ENCODE assay signal across 14 cellular contexts in the genomic region with DNA sequence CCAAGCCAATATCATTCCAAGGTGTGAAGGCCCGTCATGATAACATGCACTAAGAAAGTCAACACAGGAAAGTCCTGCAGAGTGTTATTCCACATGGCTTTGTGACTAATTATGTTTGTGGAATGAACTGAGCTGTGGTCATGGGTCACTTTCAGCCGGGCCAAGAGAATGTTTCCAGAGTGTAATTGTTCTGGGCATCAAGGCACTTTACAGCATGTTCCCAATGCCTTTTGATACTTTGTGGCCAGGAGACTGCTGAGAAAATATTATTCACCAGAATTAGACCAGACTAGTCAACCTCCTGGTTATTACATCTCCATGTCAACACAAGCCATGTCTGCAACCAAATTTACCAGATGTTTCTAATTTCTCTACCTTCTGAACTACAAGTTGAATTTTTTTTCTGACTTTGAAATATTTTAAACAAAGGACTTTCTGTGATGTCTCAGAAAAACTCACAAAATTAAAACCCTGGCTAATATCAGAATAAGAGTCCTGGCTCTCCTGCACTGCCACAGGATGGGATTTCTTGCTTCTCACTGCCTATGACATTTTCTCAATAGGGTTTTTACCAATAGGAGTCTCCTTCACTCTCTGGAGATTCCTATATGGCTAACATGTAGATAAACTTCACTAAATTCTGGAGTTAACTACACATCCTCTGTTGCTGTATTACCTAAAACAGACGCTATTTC.
DNase-seq lines count a peak whose midpoint lies in the region; ATAC-seq, FAIRE-seq and TF ChIP-seq lines count a peak whose summit lies in the region.
"Had no signal": no experiment of that assay in that cellular context is flagged by ENCODE, and none has a peak within 500 bp of the region (broad histone marks: within the 10 kb centered on the region; RNA-seq: fewer than 3 reads in every experiment).

No MANE protein-coding gene starts in this region.

- peaks cover 24% of the 10 kb centered on the region for H3K9me3 Mint-ChIP-seq in osteocyte (ENCODE audit: unreplicated experiment)

- peaks cover 50% of the 10 kb centered on the region for H3K4me1 Mint-ChIP-seq in osteocyte (ENCODE audit: unreplicated experiment)

- H3K27me3 Mint-ChIP-seq in osteocyte (ENCODE audit: unreplicated experiment): no peaks in the 10 kb centered on the region
- H3K27me3 Mint-ChIP-seq: CD4-positive, CD25-positive, alpha-beta regulatory T cell had no signal

- TF ChIP-seq CTCF in osteocyte (IDR thresholded peaks at IDR 0.05) (no peak), foreskin keratinocyte (conservative IDR thresholded peaks at IDR 0.05) (no peak)

- DNase-seq in AG08396 (ENCODE audit: low spot score) (peak; percentile 46), foreskin melanocyte (peak; percentile 29), osteocyte (ENCODE audit: extremely low spot score, unreplicated experiment) (no peak), HT-29 (ENCODE audit: low spot score) (no peak), NCI-H748 (lab: John Stamatoyannopoulos, UW; ENCODE audit: unreplicated experiment) (no peak), foreskin keratinocyte (no peak)
- DNase-seq: CD4-positive, CD25-positive, alpha-beta regulatory T cell; dorsolateral prefrontal cortex; H7; NCI-H1436 had no signal

- no peak for ATAC-seq in foreskin keratinocyte
- ATAC-seq in HG03280 (IDR thresholded peaks at IDR 0.05; ENCODE audit: unreplicated experiment): no peak

- H3K4me1 ChIP-seq in foreskin keratinocyte: peaks cover 8% of the 10 kb centered on the region

- no peak overlapping the region for H3K4me3 Mint-ChIP-seq in osteocyte (ENCODE audit: unreplicated experiment)
- H3K4me3 Mint-ChIP-seq: CD4-positive, CD25-positive, alpha-beta regulatory T cell; mesothelial cell of epicardium had no signal

- FAIRE-seq in TTC549 (lab: Jason Lieb, UNC): peak; percentile 95

- peak overlapping the region; percentile 94 for H3K27ac Mint-ChIP-seq in osteocyte (ENCODE audit: unreplicated experiment)
- H3K27ac Mint-ChIP-seq: CD4-positive, CD25-positive, alpha-beta regulatory T cell; mesothelial cell of epicardium had no signal

- H3K36me3 Mint-ChIP-seq in osteocyte (ENCODE audit: unreplicated experiment): peaks cover 24% of the 10 kb centered on the region
- H3K36me3 Mint-ChIP-seq: CD4-positive, CD25-positive, alpha-beta regulatory T cell had no signal

- H3K27ac ChIP-seq in foreskin keratinocyte: no peak overlapping the region
- H3K27ac ChIP-seq: dorsolateral prefrontal cortex, SJSA1 had no signal

- H3K27me3 ChIP-seq in foreskin keratinocyte: no peaks in the 10 kb centered on the region
- H3K27me3 ChIP-seq: dorsolateral prefrontal cortex, SJSA1 had no signal

Comparison
In these comparisons a context has a peak if more than half of its experiments do, and no peak if none do; other contexts are left out.
1. DNase-seq: peak in AG08396 (single experiment) and foreskin melanocyte (single experiment); none in osteocyte (single experiment), HT-29 (single experiment), NCI-H748 (single experiment) and foreskin keratinocyte (0 of 2).